14 cellular contexts compared by ENCODE assay signal in genomic region chr2:150165988-150166965, GRCh38.
DNase-seq lines count a peak whose midpoint lies in the region; ATAC-seq, FAIRE-seq and TF ChIP-seq lines count a peak whose summit lies in the region.
"Had no signal": no experiment of that assay in that cellular context is flagged by ENCODE, and none has a peak within 500 bp of the region (broad histone marks: within the 10 kb centered on the region; RNA-seq: fewer than 3 reads in every experiment).

No MANE protein-coding gene starts in this region.

- peak; percentile 40 for ATAC-seq in sciatic nerve
- ATAC-seq: activated CD4-positive, CD25-positive, alpha-beta regulatory T cell treated with anti-CD3 and anti-CD28 coated beads, Interleukin-2, amount 50 U/mL, for 24 hours had no signal

- H3K4me1 ChIP-seq in right atrium auricular region (peaks cover 0 to 11% of the 10 kb centered on the region in 2 donors), adrenal gland (replicated peaks in 1 of 2) (peaks cover 0 to 10% of the 10 kb centered on the region in 2 donors)

- WGBS in adrenal gland, 4 donors = 84 to 91% (median 85%) methylated on average over 7 of the region's 7 CpGs

- intact Hi-C loops in sciatic nerve (cut with DNase I) = no loop called here
- intact Hi-C loops in adrenal gland (cut with DNase I) = no loop called here

- no peak for TF ChIP-seq CTCF in fibroblast of villous mesenchyme (IDR thresholded peaks at IDR 0.05; ENCODE audit: insufficient read depth, low read depth, low read length)
- no peak for TF ChIP-seq CTCF in right atrium auricular region (IDR thresholded peaks at IDR 0.05)
- no peak for TF ChIP-seq CTCF in adrenal gland (IDR thresholded peaks at IDR 0.05)

- no peak overlapping the region for H3K4me3 ChIP-seq in fibroblast of villous mesenchyme (ENCODE audit: low read depth, low read length)
- no peak overlapping the region for H3K4me3 ChIP-seq in right atrium auricular region
- no peak overlapping the region for H3K4me3 ChIP-seq in adrenal gland

- H3K27ac ChIP-seq in right atrium auricular region = no peak overlapping the region
- H3K27ac ChIP-seq in adrenal gland = no peak overlapping the region

- FAIRE-seq in H54 (lab: Jason Lieb, UNC) = peak; percentile 70
- FAIRE-seq: small intestine had no signal

- no peaks in the 10 kb centered on the region for H3K9me3 ChIP-seq in right atrium auricular region
- no peaks in the 10 kb centered on the region for H3K9me3 ChIP-seq in adrenal gland (replicated peaks in 1 of 3)

- DNase-seq in H54 (ENCODE audit: insufficient read length, low spot score) (no peak), SW480 (ENCODE audit: low spot score) (peak; percentile 33), fibroblast of villous mesenchyme (ENCODE audit: low read depth) (peak; percentile 70), sciatic nerve (ENCODE audit: low spot score) (no peak), right atrium auricular region (ENCODE audit: low spot score) (no peak), activated gamma-delta T cell treated with Interleukin-2 at 50 U/mL for 16 hours (no peak), adrenal gland (no peak), NOMO-1 treated with DMSO at 0.1 percent for 48 hours (lab: John Stamatoyannopoulos, UW; ENCODE audit: unreplicated experiment) (no peak)
- DNase-seq: activated naive CD8-positive, alpha-beta T cell treated with anti-CD3 and anti-CD28 coated beads for 36 hours; left cardiac atrium; NK-92 treated with Interleukin-12 subunit alpha and Interleukin-12 subunit beta, amount 100 ng/mL, for 24 hours; small intestine; stimulated activated naive CD4-positive, alpha-beta T cell had no signal

- no peak for TF ChIP-seq POLR2A in H54 (IDR thresholded peaks at IDR 0.05; ENCODE audit: low read depth, low read length)
- TF ChIP-seq POLR2A in adrenal gland (IDR thresholded peaks at IDR 0.05) = no peak

- H3K27me3 ChIP-seq in right atrium auricular region (no peaks in the 10 kb centered on the region), adrenal gland (no peaks in the 10 kb centered on the region)

- H3K36me3 ChIP-seq in right atrium auricular region (no peaks in the 10 kb centered on the region), adrenal gland (replicated peaks in 1 of 2) (no peaks in the 10 kb centered on the region)

Comparison
In these comparisons a context has a peak if more than half of its experiments do, and no peak if none do; other contexts are left out.
1. DNase-seq: peak in SW480 (single experiment) and fibroblast of villous mesenchyme (single experiment); none in H54 (single experiment), sciatic nerve (single experiment), right atrium auricular region (single experiment), activated gamma-delta T cell treated with Interleukin-2 at 50 U/mL for 16 hours (single experiment), adrenal gland (0 of 7) and NOMO-1 treated with DMSO at 0.1 percent for 48 hours (single experiment).